Comparison of ENCODE assay signal across 15 cellular contexts in genomic region chr7:111866787-111867186, GRCh38.
DNase-seq lines count a peak whose midpoint lies in the region; ATAC-seq and TF ChIP-seq lines count a peak whose summit lies in the region.
"Had no signal": no experiment of that assay in that cellular context is flagged by ENCODE, and none has a peak within 500 bp of the region (broad histone marks: within the 10 kb centered on the region; RNA-seq: fewer than 3 reads in every experiment).

No MANE protein-coding gene starts in this region.

- no peak for TF ChIP-seq EP300 in SK-N-SH (IDR thresholded peaks at IDR 0.05; ENCODE audit: borderline replicate concordance in 1 of 2, low read depth in 1 of 2, low read length in 1 of 2)

- H2AFZ ChIP-seq in SK-N-SH (ENCODE audit: low read depth): no peak overlapping the region
- H2AFZ ChIP-seq in GM23338: no peak overlapping the region

- H3K9ac ChIP-seq in SK-N-SH: no peak overlapping the region
- H3K9ac ChIP-seq: BLaER1 had no signal

- DNase-seq in SK-N-SH (no peak), GM23338 (ENCODE audit: low spot score) (no peak), nephron progenitor cell (no peak), SHP77 treated with DMSO at 0.1 percent for 48 hours (lab: John Stamatoyannopoulos, UW) (no peak), breast epithelium (ENCODE audit: low spot score in 2 of 2) (no peak), mucosa of gallbladder (ENCODE audit: low spot score) (no peak)
- DNase-seq: 8988T; CD4-positive, alpha-beta memory T cell; DMS153; DMS79; GDM1; H9 had no signal

- H3K9me3 ChIP-seq in SK-N-SH (no peaks in the 10 kb centered on the region), breast epithelium (no peaks in the 10 kb centered on the region)
- H3K9me3 ChIP-seq: BLaER1 had no signal

- TF ChIP-seq CTCF in SK-N-SH (IDR thresholded peaks at IDR 0.05) (no peak), GM23338 (conservative IDR thresholded peaks at IDR 0.05; ENCODE audit: low read depth in 2 of 2) (no peak), nephron progenitor cell (IDR thresholded peaks at IDR 0.05) (no peak), breast epithelium (IDR thresholded peaks at IDR 0.05) (no peak)

- H4K20me1 ChIP-seq in SK-N-SH (ENCODE audit: insufficient read depth): no peaks in the 10 kb centered on the region
- H4K20me1 ChIP-seq in GM23338 (replicated peaks; ENCODE audit: insufficient read depth): no peaks in the 10 kb centered on the region
- H4K20me1 ChIP-seq: BLaER1 had no signal

- no peaks in the 10 kb centered on the region for H3F3A ChIP-seq in SK-N-SH (replicated peaks; ENCODE audit: insufficient read depth)
- no peaks in the 10 kb centered on the region for H3F3A ChIP-seq in GM23338 (replicated peaks; ENCODE audit: low read depth)

- no peak for TF ChIP-seq POLR2A in breast epithelium (IDR thresholded peaks at IDR 0.05)

- no peak overlapping the region for H3K27ac Mint-ChIP-seq in GM23338
- peak overlapping the region; percentile 87 for H3K27ac Mint-ChIP-seq in nephron progenitor cell
- H3K27ac Mint-ChIP-seq: CD14-positive monocyte; CD4-positive, alpha-beta memory T cell; H9 had no signal

- no peak for TF ChIP-seq RAD21 in SK-N-SH (IDR thresholded peaks at IDR 0.05; ENCODE audit: low read length)

- H3K79me2 ChIP-seq in SK-N-SH (ENCODE audit: insufficient read depth): no peaks in the 10 kb centered on the region
- no peaks in the 10 kb centered on the region for H3K79me2 ChIP-seq in GM23338 (replicated peaks; ENCODE audit: insufficient read depth)

- H3K4me1 ChIP-seq in SK-N-SH (ENCODE audit: control insufficient read depth in 1 of 2, insufficient read depth in 2 of 2, low read depth in 1 of 2, low read length in 1 of 2) (peaks cover 0 to 5% of the 10 kb centered on the region in 2 experiments; a peak in 1 of 4 replicates), GM23338 (ENCODE audit: insufficient read depth) (peaks cover 10% of the 10 kb centered on the region), breast epithelium (no peaks in the 10 kb centered on the region)
- H3K4me1 ChIP-seq: BLaER1 had no signal

- H3K4me3 ChIP-seq in SK-N-SH (ENCODE audit: low read depth in 2 of 2, low read length in 1 of 2) (no peak overlapping the region), GM23338 (no peak overlapping the region), breast epithelium (no peak overlapping the region)
- H3K4me3 ChIP-seq: BLaER1 had no signal

- H3K9me3 Mint-ChIP-seq in GM23338 (no peaks in the 10 kb centered on the region), nephron progenitor cell (no peaks in the 10 kb centered on the region)
- H3K9me3 Mint-ChIP-seq: CD14-positive monocyte; CD4-positive, alpha-beta memory T cell; H9 had no signal

- H3K27me3 Mint-ChIP-seq in GM23338 (ENCODE audit: insufficient read depth, low read depth, poor library complexity) (peaks cover 6% of the 10 kb centered on the region), nephron progenitor cell (ENCODE audit: low read depth, poor library complexity) (peaks cover 4% of the 10 kb centered on the region)
- H3K27me3 Mint-ChIP-seq: CD4-positive, alpha-beta memory T cell had no signal

- no peak overlapping the region for H3K4me2 ChIP-seq in SK-N-SH
- no peak overlapping the region for H3K4me2 ChIP-seq in GM23338
- H3K4me2 ChIP-seq: BLaER1 had no signal

- H3K9me2 ChIP-seq in SK-N-SH: no peaks in the 10 kb centered on the region
- 0 out of 2 replicates have a peak, but pooled peaks cover 3% of the 10 kb centered on the region for H3K9me2 ChIP-seq in GM23338 (ENCODE audit: insufficient read depth)

- peak; percentile 63 for ATAC-seq in SK-N-SH treated with all-trans-retinoic acid at 6 μM for 48 hours
- ATAC-seq in GM23338: no peak

- CTCF ChIA-PET in SK-N-SH (lab: Yijun Ruan, JAX): interaction anchor here (1.3 to 11.2 kb wide), 3 partner anchors 12 to 125 kb away, joined by 5 to 120 read pairs (median 6); no protein-coding TSS in a partner anchor

- intact Hi-C loops in breast epithelium (cut with DNase I; ENCODE audit: low total_unique reads): no loop called here

- 93% methylated on average over 2 of the region's 2 CpGs for WGBS in SK-N-SH (ENCODE audit: low lambda C conversion rate)

- H3K36me3 ChIP-seq in SK-N-SH (replicated peaks in 1 of 2; ENCODE audit: control insufficient read depth in 1 of 2, insufficient read depth in 2 of 2, low read length in 1 of 2) (peaks cover 0 to 31% of the 10 kb centered on the region in 2 experiments), GM23338 (ENCODE audit: insufficient read depth) (no peaks in the 10 kb centered on the region; the same call in 1 of the 2 replicates), breast epithelium (no peaks in the 10 kb centered on the region)
- H3K36me3 ChIP-seq: BLaER1 had no signal

- POLR2A ChIA-PET in SK-N-SH (lab: Yijun Ruan, JAX): no interaction called here

- no peak overlapping the region for H3K27ac ChIP-seq in SK-N-SH (ENCODE audit: low read depth in 2 of 2, low read length in 1 of 2)
- H3K27ac ChIP-seq in GM23338 (ENCODE audit: low read depth): 0 out of 2 replicates have a peak overlapping the region, but pooled peaks have one; percentile 35
- no peak overlapping the region for H3K27ac ChIP-seq in breast epithelium
- H3K27ac ChIP-seq: BLaER1 had no signal

- H3K36me3 Mint-ChIP-seq in GM23338 (ENCODE audit: low read depth) (peaks cover 42% of the 10 kb centered on the region), nephron progenitor cell (ENCODE audit: low read depth) (peaks cover 51% of the 10 kb centered on the region)
- H3K36me3 Mint-ChIP-seq: CD14-positive monocyte; CD4-positive, alpha-beta memory T cell had no signal

- H3K27me3 ChIP-seq in SK-N-SH (ENCODE audit: insufficient read depth): no peaks in the 10 kb centered on the region
- no peaks in the 10 kb centered on the region for H3K27me3 ChIP-seq in GM23338 (ENCODE audit: insufficient read depth)
- no peaks in the 10 kb centered on the region for H3K27me3 ChIP-seq in breast epithelium
- H3K27me3 ChIP-seq: BLaER1 had no signal

- H3K4me3 Mint-ChIP-seq in GM23338 (no peak overlapping the region), nephron progenitor cell (no peak overlapping the region)
- H3K4me3 Mint-ChIP-seq: CD14-positive monocyte; CD4-positive, alpha-beta memory T cell; H9 had no signal

- peaks cover 22% of the 10 kb centered on the region for H3K4me1 Mint-ChIP-seq in GM23338
- peaks cover 41% of the 10 kb centered on the region for H3K4me1 Mint-ChIP-seq in nephron progenitor cell
- H3K4me1 Mint-ChIP-seq: CD14-positive monocyte; CD4-positive, alpha-beta memory T cell had no signal

TF ChIP-seq in SK-N-SH treated with all-trans-retinoic acid at 6 μM for 48 hours, 23 proteins besides CTCF, POLR2A, EP300 and RAD21 (continues in another document):
- TF ChIP-seq ARNTL (CRISPR knock-in tag; IDR thresholded peaks at IDR 0.05; ENCODE audit: borderline replicate concordance, low read depth) (no peak), SNAI2 (CRISPR knock-in tag; IDR thresholded peaks at IDR 0.05) (no peak), ISL1 (CRISPR knock-in tag; IDR thresholded peaks at IDR 0.05) (no peak), CREB5 (CRISPR knock-in tag; IDR thresholded peaks at IDR 0.05; ENCODE audit: low read depth) (no peak)

TF ChIP-seq in SK-N-SH, 30 proteins besides CTCF, POLR2A, EP300 and RAD21 (continues in another document):
- TF ChIP-seq FOXJ3 (CRISPR knock-in tag; IDR thresholded peaks at IDR 0.05): no peak
- TF ChIP-seq, protein P1, sequence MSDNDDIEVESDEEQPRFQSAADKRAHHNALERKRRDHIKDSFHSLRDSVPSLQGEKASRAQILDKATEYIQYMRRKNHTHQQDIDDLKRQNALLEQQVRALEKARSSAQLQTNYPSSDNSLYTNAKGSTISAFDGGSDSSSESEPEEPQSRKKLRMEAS (IDR thresholded peaks at IDR 0.05; ENCODE audit: low read depth): no peak
- no peak for TF ChIP-seq JUND (IDR thresholded peaks at IDR 0.05)
- TF ChIP-seq TCF12 (IDR thresholded peaks at IDR 0.05): no peak

TF ChIP-seq in GM23338, 12 proteins besides CTCF, POLR2A, EP300 and RAD21 (continues in another document):
- TF ChIP-seq POLR2AphosphoS5 (IDR thresholded peaks at IDR 0.05; ENCODE audit: low read depth) (no peak), EZH2 (IDR thresholded peaks at IDR 0.05; ENCODE audit: low read depth, unreplicated experiment) (no peak), ZNF114 (CRISPR knock-in tag; IDR thresholded peaks at IDR 0.05) (no peak), CREB1 (CRISPR knock-in tag; IDR thresholded peaks at IDR 0.05; ENCODE audit: low read depth) (no peak), NANOG (IDR thresholded peaks at IDR 0.05; ENCODE audit: borderline replicate concordance) (no peak), ZNF331 (CRISPR knock-in tag; IDR thresholded peaks at IDR 0.05; ENCODE audit: low read depth) (no peak), JUNB (IDR thresholded peaks at IDR 0.05; ENCODE audit: unreplicated experiment) (no peak), ETS1 (IDR thresholded peaks at IDR 0.05) (no peak)
